ENCODE assay signal across 8 cellular contexts in genomic region chr10:88879754-88880286, GRCh38. TPM values are rescaled to one million over a fixed set of nuclear protein-coding genes. Genes with fewer than 3 reads are reported as not detected.
A peak's percentile ranks its signal among the peaks of the same experiment; 100 is the strongest.
DNase-seq lines count a peak whose midpoint lies in the region; ATAC-seq and FAIRE-seq lines count a peak whose summit lies in the region.

Gene STAMBPL1 (plus strand): TSS chr10:88880245. CDS start chr10:88901709, 21,464 bp downstream.

- H3K9me3 Mint-ChIP-seq in activated naive CD4-positive, alpha-beta T cell treated with anti-CD3 and anti-CD28 coated beads, Interleukin-2, amount 10 ng/mL, durations not matched to agents 7 days and 5 days = peaks cover 7% of the 10 kb centered on the region

- H3K4me1 Mint-ChIP-seq in activated naive CD4-positive, alpha-beta T cell treated with anti-CD3 and anti-CD28 coated beads, Interleukin-2, amount 10 ng/mL, durations not matched to agents 7 days and 5 days = peaks cover 69% of the 10 kb centered on the region

- peaks cover 6% of the 10 kb centered on the region for H3K27me3 Mint-ChIP-seq in activated naive CD4-positive, alpha-beta T cell treated with anti-CD3 and anti-CD28 coated beads, Interleukin-2, amount 10 ng/mL, durations not matched to agents 7 days and 5 days

- H3K27ac Mint-ChIP-seq in activated naive CD4-positive, alpha-beta T cell treated with anti-CD3 and anti-CD28 coated beads, Interleukin-2, amount 10 ng/mL, durations not matched to agents 7 days and 5 days = peak within 1 kb of the TSS; percentile 98

- DNase-seq in AML-193 (lab: John Stamatoyannopoulos, UW) (peak; percentile 60 to 65), GM19239 (ENCODE audit: insufficient read length, low spot score) (peak; percentile 36), RPMI7951 (ENCODE audit: low read depth) (no peak), left cardiac atrium (peak; percentile 56), sciatic nerve (ENCODE audit: low spot score) (peak; percentile 76), D341Med (ENCODE audit: low spot score) (no peak)
- peak; percentile 86 for DNase-seq in activated naive CD4-positive, alpha-beta T cell treated with anti-CD3 and anti-CD28 coated beads, Interleukin-2, amount 10 ng/mL, durations not matched to agents 7 days and 5 days

- H3K36me3 Mint-ChIP-seq in activated naive CD4-positive, alpha-beta T cell treated with anti-CD3 and anti-CD28 coated beads, Interleukin-2, amount 10 ng/mL, durations not matched to agents 7 days and 5 days = peaks cover 37% of the 10 kb centered on the region

- FAIRE-seq in GM19239 (lab: Jason Lieb, UNC) = peak; percentile 91

- peak; percentile 71 for ATAC-seq in HG03432 (IDR thresholded peaks at IDR 0.05; ENCODE audit: unreplicated experiment)
- peak; percentile 69 to 80 for ATAC-seq in left cardiac atrium
- peak; percentile 79 for ATAC-seq in sciatic nerve

- CTCF ChIA-PET in activated naive CD4-positive, alpha-beta T cell treated with anti-CD3 and anti-CD28 coated beads, Interleukin-2, amount 10 ng/mL, durations not matched to agents 7 days and 5 days (lab: Charles Lee) = interaction anchor here (0.9 to 6.6 kb wide), 4 partner anchors 41 to 54 kb away, joined by 3 to 36 read pairs (median 4); no protein-coding TSS in a partner anchor

- peak within 1 kb of the TSS; percentile 98 for H3K4me3 Mint-ChIP-seq in activated naive CD4-positive, alpha-beta T cell treated with anti-CD3 and anti-CD28 coated beads, Interleukin-2, amount 10 ng/mL, durations not matched to agents 7 days and 5 days

- intact Hi-C loops in left cardiac atrium (cut with DNase I) = loop anchor here in 1 of 2 donors (5.0 kb wide), 2 partner anchors 43 to 52 kb away; no protein-coding TSS in a partner anchor
- intact Hi-C loops in sciatic nerve (cut with DNase I) = no loop called here

RNA-seq across cellular contexts. Expression of gene STAMBPL1, which starts in this region (rescaled TPM):
- 38.7 and 41.3 TPM in 2 replicates for total RNA-seq in RPMI7951 (2014; rRNA removed; shearing (Covaris generic))
- total RNA-seq in left cardiac atrium (1 to 10 TPM; 7.8 to 8.1 TPM), sciatic nerve (13.6 TPM)

Comparison
In these comparisons a context has a peak if more than half of its experiments do, and no peak if none do; other contexts are left out.
1. DNase-seq: peak in AML-193 (2 of 2), GM19239 (single experiment), activated naive CD4-positive, alpha-beta T cell treated with anti-CD3 and anti-CD28 coated beads, Interleukin-2, amount 10 ng/mL, durations not matched to agents 7 days and 5 days (single experiment), left cardiac atrium (single experiment) and sciatic nerve (single experiment); none in RPMI7951 (single experiment) and D341Med (single experiment).
2. Peak in every context shown above with its lines, with median percentiles within 50 percentile points of each other: ATAC-seq.